Comparison of ENCODE assay signal across 8 cellular contexts in genomic region chr7:101507791-101508252, GRCh38.
DNase-seq lines count a peak whose midpoint lies in the region; ATAC-seq, FAIRE-seq and TF ChIP-seq lines count a peak whose summit lies in the region.

No MANE protein-coding gene starts in this region.

- peaks cover 37% of the 10 kb centered on the region for H3K4me1 Mint-ChIP-seq in WTC11

- CTCF ChIA-PET in A549 (lab: Yijun Ruan, JAX), result interaction anchor here (0.6 to 5.0 kb wide), 45 partner anchors 8 to 784 kb away, joined by 3 to 45 read pairs (median 4); partner anchors contain the start of genes COL26A1 and IFT22
- CTCF ChIA-PET in GM10248 (lab: Yijun Ruan, JAX), result interaction anchor here (1.1 to 1.8 kb wide), 3 partner anchors 8 to 143 kb away, joined by 3 to 8 read pairs (median 3); no protein-coding TSS in a partner anchor
- CTCF ChIA-PET in WTC11 (lab: Charles Lee), result interaction anchor here (0.8 to 2.5 kb wide), 8 partner anchors 10 to 273 kb away, joined by 4 to 10 read pairs (median 6); partner anchors contain the start of gene IFT22

- peak; percentile 99 for TF ChIP-seq CTCF in A549 (IDR thresholded peaks at IDR 0.05)
- peak; percentile 40 for TF ChIP-seq CTCF in GM10248 (IDR thresholded peaks at IDR 0.05; ENCODE audit: control extremely low read depth, extremely low read depth, low read depth, missing control alignments)
- peak; percentile 81 for TF ChIP-seq CTCF in WTC11 (IDR thresholded peaks at IDR 0.05)
- TF ChIP-seq CTCF in retinal pigment epithelial cell (conservative IDR thresholded peaks at IDR 0.05; ENCODE audit: low read depth, low read length), result peak; percentile 73

- H3K27me3 Mint-ChIP-seq in WTC11 (ENCODE audit: low read depth), result no peaks in the 10 kb centered on the region

- no peaks in the 10 kb centered on the region; the same call in 1 of the 2 replicates for H3K36me3 Mint-ChIP-seq in WTC11

- POLR2A ChIA-PET in A549 (lab: Yijun Ruan, JAX), result no interaction called here
- POLR2A ChIA-PET in GM10248 (lab: Yijun Ruan, JAX), result no interaction called here
- POLR2A ChIA-PET in WTC11 (lab: Charles Lee), result no interaction called here

- peak overlapping the region; percentile 18 for H3K27ac Mint-ChIP-seq in WTC11

- TF ChIP-seq POLR2A in A549 (IDR thresholded peaks at IDR 0.05; ENCODE audit: low read length), result no peak

- no peaks in the 10 kb centered on the region for H3K4me1 ChIP-seq in A549

- TF ChIP-seq RAD21 in A549 (conservative IDR thresholded peaks at IDR 0.05 in 1 of 2, IDR thresholded peaks at IDR 0.05 in 1 of 2), result peak; percentile 90 to 95

- H3K4me2 ChIP-seq in A549, result peak overlapping the region; percentile 46; the same call in 2 of the 3 replicates

- no peak overlapping the region for H3K27ac ChIP-seq in A549

- no peak overlapping the region for H3K4me3 ChIP-seq in A549
- H3K4me3 ChIP-seq in retinal pigment epithelial cell (ENCODE audit: low read length), result no peak overlapping the region

- ATAC-seq in A549 (peak; percentile 76 to 84; a peak in 5 of 6 replicates), WTC11 (peak; percentile 68), HG03196 (IDR thresholded peaks at IDR 0.05; ENCODE audit: unreplicated experiment) (no peak)

- TF ChIP-seq EP300 in A549 (IDR thresholded peaks at IDR 0.05), result no peak

- H3K9me3 ChIP-seq in A549, result no peaks in the 10 kb centered on the region

- no peaks in the 10 kb centered on the region for H3K9me3 Mint-ChIP-seq in WTC11

- DNase-seq in A549 (ENCODE audit: low read depth in 1 of 2, low spot score in 1 of 2) (peak; percentile 70 to 84), GM10248 (ENCODE audit: extremely low spot score) (no peak), NCI-H2081 treated with DMSO at 0.1 percent for 48 hours (lab: John Stamatoyannopoulos, UW) (peak; percentile 26), WTC11 (ENCODE audit: low spot score) (peak; percentile 74), fibroblast of peridontal ligament (ENCODE audit: extremely low read depth) (peak; percentile 51), retinal pigment epithelial cell (ENCODE audit: low read depth) (no peak), middle frontal gyrus (ENCODE audit: extremely low spot score, low spot score) (no peak)

- FAIRE-seq in A549 (lab: Jason Lieb, UNC), result no peak

- WGBS in A549 (ENCODE audit: missing lambda C conversion rate), result 32% methylated on average over 9 of the region's 9 CpGs

- H3K4me3 Mint-ChIP-seq in WTC11, result peak overlapping the region; percentile 24

TF ChIP-seq in A549, 52 proteins besides CTCF, POLR2A, EP300 and RAD21:
- TF ChIP-seq BHLHE40 (IDR thresholded peaks at IDR 0.05; ENCODE audit: low read depth, low read length) (no peak), NR3C1 (IDR thresholded peaks at IDR 0.05) (no peak), CEBPB (IDR thresholded peaks at IDR 0.05) (peak in 1 of 2 experiments; percentile 71; a peak in 1 of 4 replicates), USF2 (IDR thresholded peaks at IDR 0.05) (peak; percentile 25; the same call in 1 of the 2 replicates), TFCP2L1 (CRISPR knock-in tag; IDR thresholded peaks at IDR 0.05) (no peak), SMC3 (IDR thresholded peaks at IDR 0.05) (peak; percentile 82)

TF ChIP-seq in WTC11, 78 proteins besides CTCF, POLR2A, EP300 and RAD21:
- no peak for TF ChIP-seq ZNF232 (CRISPR knock-in tag; IDR thresholded peaks at IDR 0.05)
- TF ChIP-seq SP1 (CRISPR knock-in tag; conservative IDR thresholded peaks at IDR 0.05), result peak; percentile 54; the same call in 1 of the 2 replicates
- TF ChIP-seq ZNF532 (CRISPR knock-in tag; IDR thresholded peaks at IDR 0.05; ENCODE audit: borderline replicate concordance), result no peak
- TF ChIP-seq USF1 (CRISPR knock-in tag; IDR thresholded peaks at IDR 0.05), result peak; percentile 62; the same call in 1 of the 2 replicates
- no peak for TF ChIP-seq NR1H2 (CRISPR knock-in tag; IDR thresholded peaks at IDR 0.05)
- no peak for TF ChIP-seq KAT7 (CRISPR knock-in tag; IDR thresholded peaks at IDR 0.05; ENCODE audit: borderline replicate concordance)
- TF ChIP-seq NR3C1 (CRISPR knock-in tag; conservative IDR thresholded peaks at IDR 0.05; ENCODE audit: low read depth), result no peak
- TF ChIP-seq USF2 (CRISPR knock-in tag; IDR thresholded peaks at IDR 0.05), result peak; percentile 68
- TF ChIP-seq FOXP1 (CRISPR knock-in tag; IDR thresholded peaks at IDR 0.05; ENCODE audit: borderline replicate concordance), result 0 out of 2 replicates have a peak, but pooled peaks have one; percentile 22

Comparison
In these comparisons a context has a peak if more than half of its experiments do, and no peak if none do; other contexts are left out.
1. DNase-seq: peak in A549 (2 of 2), NCI-H2081 treated with DMSO at 0.1 percent for 48 hours (single experiment), WTC11 (single experiment) and fibroblast of peridontal ligament (single experiment); none in GM10248 (single experiment), retinal pigment epithelial cell (single experiment) and middle frontal gyrus (single experiment).
2. CTCF ChIP-seq: peak in every context shown above with its lines; median percentile 99 in A549; 81 in WTC11; 73 in retinal pigment epithelial cell; 40 in GM10248.
3. Of the 8 proteins assayed by ChIP-seq in both WTC11 and A549: peak only in WTC11: none; only in A549: none; in both: CTCF and USF2; in neither: 6.